Comparison of ENCODE assay signal across 25 cellular contexts in the genomic region with DNA sequence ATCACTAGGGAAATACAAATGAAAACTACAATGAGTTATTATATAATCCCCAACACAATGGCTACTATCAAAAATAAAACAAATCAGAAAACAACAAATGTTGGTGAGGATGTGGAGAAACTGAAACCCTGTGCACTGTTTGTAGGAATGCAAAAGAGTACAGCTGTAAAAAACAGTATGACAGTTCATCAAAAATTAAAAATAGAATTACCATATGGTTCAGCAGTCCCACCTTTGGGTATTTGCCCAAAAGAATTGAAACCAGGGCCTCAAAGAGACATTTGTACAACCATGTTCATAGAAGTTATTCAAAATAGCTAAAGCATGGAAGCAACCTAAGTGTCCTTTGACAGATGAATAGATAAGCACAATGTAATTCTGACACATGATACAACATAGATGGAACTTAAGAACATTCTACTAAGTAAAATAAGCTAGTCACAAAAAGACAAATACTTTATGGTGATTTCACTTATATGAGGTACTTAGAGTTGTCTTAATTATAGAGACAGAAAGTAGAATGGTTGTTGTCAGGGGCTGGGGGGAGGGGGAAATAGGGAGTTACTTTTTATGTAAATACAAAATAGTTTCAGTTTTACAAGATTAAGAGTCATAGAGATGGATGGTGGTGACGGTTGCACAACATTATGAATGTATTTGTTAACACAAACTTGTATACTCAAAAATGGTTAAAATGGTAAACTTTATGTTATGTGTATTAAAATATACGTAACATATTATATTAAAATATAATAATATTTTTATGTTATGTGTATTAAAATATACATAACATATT.
A peak's percentile ranks its signal among the peaks of the same experiment; 100 is the strongest.
DNase-seq lines count a peak whose midpoint lies in the region; ATAC-seq, FAIRE-seq and TF ChIP-seq lines count a peak whose summit lies in the region.
"Had no signal": no experiment of that assay in that cellular context is flagged by ENCODE, and none has a peak within 500 bp of the region (broad histone marks: within the 10 kb centered on the region; RNA-seq: fewer than 3 reads in every experiment).

No MANE protein-coding gene starts in this region.

- H3K36me3 Mint-ChIP-seq in Calu3 (ENCODE audit: insufficient read depth, unreplicated experiment) (no peaks in the 10 kb centered on the region), T-cell (no peaks in the 10 kb centered on the region)
- H3K36me3 Mint-ChIP-seq: activated naive CD8-positive, alpha-beta T cell treated with anti-CD3 and anti-CD28 coated beads, Interleukin-2, amount 10 ng/mL, durations not matched to agents 7 days and 5 days; immature natural killer cell had no signal

- ATAC-seq in GM18858 (IDR thresholded peaks at IDR 0.05; ENCODE audit: unreplicated experiment) (peak; percentile 40), GM21723 (IDR thresholded peaks at IDR 0.05; ENCODE audit: unreplicated experiment) (peak; percentile 56), HG02588 (IDR thresholded peaks at IDR 0.05; ENCODE audit: unreplicated experiment) (no peak), T-cell (replicated peaks in 1 of 4) (no peak)
- ATAC-seq: GM23338; Right ventricle myocardium inferior; stimulated activated naive CD8-positive, alpha-beta T cell treated with anti-CD3 and anti-CD28 coated beads, Interleukin-15, amount 100 ng/mL, for 72 hours had no signal

- H3K9me3 Mint-ChIP-seq in Calu3 (ENCODE audit: low read depth, unreplicated experiment): no peaks in the 10 kb centered on the region
- H3K9me3 Mint-ChIP-seq in T-cell: peaks cover 6 to 10% (median 8%) of the 10 kb centered on the region in 3 donors
- H3K9me3 Mint-ChIP-seq: activated naive CD8-positive, alpha-beta T cell treated with anti-CD3 and anti-CD28 coated beads, Interleukin-2, amount 10 ng/mL, durations not matched to agents 7 days and 5 days had no signal

- H3K27me3 Mint-ChIP-seq in Calu3 (ENCODE audit: unreplicated experiment) (peaks cover 10% of the 10 kb centered on the region), T-cell (peaks cover 7 to 8% of the 10 kb centered on the region in 2 donors)

- no peak overlapping the region for H3K27ac Mint-ChIP-seq in Calu3 (ENCODE audit: unreplicated experiment)
- no peak overlapping the region for H3K27ac Mint-ChIP-seq in T-cell
- H3K27ac Mint-ChIP-seq: activated CD4-positive, alpha-beta T cell treated with anti-CD3 and anti-CD28 coated beads, Interleukin-2, amount 10 ng/mL, durations not matched to agents 7 days and 5 days; activated naive CD8-positive, alpha-beta T cell treated with anti-CD3 and anti-CD28 coated beads, Interleukin-2, amount 10 ng/mL, durations not matched to agents 7 days and 5 days; CD4-positive, alpha-beta T cell; GM23338; immature natural killer cell; stimulated activated naive CD8-positive, alpha-beta T cell treated with anti-CD3 and anti-CD28 coated beads, Interleukin-15, amount 100 ng/mL, for 72 hours had no signal

- no peak for TF ChIP-seq CTCF in Calu3 (IDR thresholded peaks at IDR 0.05; ENCODE audit: unreplicated experiment)

- FAIRE-seq in frontal cortex (lab: Jason Lieb, UNC): peak; percentile 89
- FAIRE-seq: small intestine had no signal

- POLR2A ChIA-PET in T-cell (lab: Charles Lee): interaction anchor here in 1 of 2 donors (0.7 kb wide), 1 partner anchor 446 kb away, joined by 4 read pairs; no protein-coding TSS in a partner anchor

- H3K4me3 Mint-ChIP-seq in Calu3 (ENCODE audit: low read depth, unreplicated experiment) (no peak overlapping the region), T-cell (no peak overlapping the region)
- H3K4me3 Mint-ChIP-seq: activated CD4-positive, alpha-beta T cell treated with anti-CD3 and anti-CD28 coated beads, Interleukin-2, amount 10 ng/mL, durations not matched to agents 7 days and 5 days; activated naive CD8-positive, alpha-beta T cell treated with anti-CD3 and anti-CD28 coated beads, Interleukin-2, amount 10 ng/mL, durations not matched to agents 7 days and 5 days; CD4-positive, alpha-beta T cell; GM23338; immature natural killer cell; stimulated activated naive CD8-positive, alpha-beta T cell treated with anti-CD3 and anti-CD28 coated beads, Interleukin-15, amount 100 ng/mL, for 72 hours had no signal

- BruUV-seq in Calu3 (replicated peaks; lab: Mats Ljungman, UMichigan): no TSS peak

- intact Hi-C loops in Calu3 (cut with micrococcal nuclease; ENCODE audit: unreplicated experiment): no loop called here

- CTCF ChIA-PET in Calu3 (lab: Charles Lee) (interaction anchor here (0.6 to 0.7 kb wide), 4 partner anchors 70 to 1485 kb away, joined by 5 to 10 read pairs (median 7); no protein-coding TSS in a partner anchor), T-cell (lab: Charles Lee) (no interaction called here)

- H3K4me1 Mint-ChIP-seq in Calu3 (ENCODE audit: low read depth, unreplicated experiment) (no peaks in the 10 kb centered on the region), T-cell (no peaks in the 10 kb centered on the region)
- H3K4me1 Mint-ChIP-seq: activated CD4-positive, alpha-beta T cell treated with anti-CD3 and anti-CD28 coated beads, Interleukin-2, amount 10 ng/mL, durations not matched to agents 7 days and 5 days; activated naive CD8-positive, alpha-beta T cell treated with anti-CD3 and anti-CD28 coated beads, Interleukin-2, amount 10 ng/mL, durations not matched to agents 7 days and 5 days; immature natural killer cell; stimulated activated naive CD8-positive, alpha-beta T cell treated with anti-CD3 and anti-CD28 coated beads, Interleukin-15, amount 100 ng/mL, for 72 hours had no signal

- peak; percentile 5 for DNase-seq in MV-4-11 (lab: John Stamatoyannopoulos, UW)
- DNase-seq in frontal cortex (ENCODE audit: low spot score in 2 of 2): no peak
- no peak for DNase-seq in islet precursor cell
- DNase-seq in Calu3: no peak
- DNase-seq in T-cell: no peak
- DNase-seq: activated CD4-positive, alpha-beta T cell treated with anti-CD3 and anti-CD28 coated beads, Interleukin-2, amount 10 ng/mL, durations not matched to agents 7 days and 5 days; activated CD8-positive, alpha-beta memory T cell treated with anti-CD3 and anti-CD28 coated beads, Interleukin-2, amount 50 U/mL, for 48 hours; activated naive CD8-positive, alpha-beta T cell treated with anti-CD3 and anti-CD28 coated beads, Interleukin-2, amount 10 ng/mL, durations not matched to agents 7 days and 5 days; brain microvascular endothelial cell; CD4-positive, alpha-beta T cell; DMS53; immature natural killer cell; NCI-H1436 treated with DMSO at 0.1 percent for 48 hours; NCI-H2171; NCI-H526 treated with DMSO at 0.1 percent for 48 hours; small intestine; stimulated activated CD4-positive, alpha-beta T cell treated with anti-CD3 and anti-CD28 coated beads, Interleukin-4, amount 100 ng/mL, for 24 hours; stimulated activated naive CD8-positive, alpha-beta T cell treated with anti-CD3 and anti-CD28 coated beads, Interleukin-15, amount 100 ng/mL, for 72 hours; T-helper 1 cell; transverse colon had no signal

Comparison
In these comparisons a context has a peak if more than half of its experiments do, and no peak if none do; other contexts are left out.
1. ATAC-seq: peak in GM18858 (single experiment) and GM21723 (single experiment); none in HG02588 (single experiment) and T-cell (0 of 4).